Comparison of ENCODE assay signal across 1 cellular context in genomic region chr3:58129041-58129440, GRCh38.
TF ChIP-seq lines count a peak whose summit lies in the region.

No MANE protein-coding gene starts in this region.

TF ChIP-seq in SK-N-SH, 30 proteins besides CTCF, POLR2A, EP300 and RAD21 (continued from another document):
- TF ChIP-seq IRF3 (IDR thresholded peaks at IDR 0.05; ENCODE audit: low read depth, low read length) (no peak), FOXJ3 (CRISPR knock-in tag; IDR thresholded peaks at IDR 0.05) (no peak), FOSL2 (IDR thresholded peaks at IDR 0.05; ENCODE audit: borderline replicate concordance, low read depth) (no peak), EZH2phosphoT487 (IDR thresholded peaks at IDR 0.05; ENCODE audit: borderline replicate concordance, low read depth) (no peak)
